1 cellular context compared by ENCODE assay signal in the genomic region with DNA sequence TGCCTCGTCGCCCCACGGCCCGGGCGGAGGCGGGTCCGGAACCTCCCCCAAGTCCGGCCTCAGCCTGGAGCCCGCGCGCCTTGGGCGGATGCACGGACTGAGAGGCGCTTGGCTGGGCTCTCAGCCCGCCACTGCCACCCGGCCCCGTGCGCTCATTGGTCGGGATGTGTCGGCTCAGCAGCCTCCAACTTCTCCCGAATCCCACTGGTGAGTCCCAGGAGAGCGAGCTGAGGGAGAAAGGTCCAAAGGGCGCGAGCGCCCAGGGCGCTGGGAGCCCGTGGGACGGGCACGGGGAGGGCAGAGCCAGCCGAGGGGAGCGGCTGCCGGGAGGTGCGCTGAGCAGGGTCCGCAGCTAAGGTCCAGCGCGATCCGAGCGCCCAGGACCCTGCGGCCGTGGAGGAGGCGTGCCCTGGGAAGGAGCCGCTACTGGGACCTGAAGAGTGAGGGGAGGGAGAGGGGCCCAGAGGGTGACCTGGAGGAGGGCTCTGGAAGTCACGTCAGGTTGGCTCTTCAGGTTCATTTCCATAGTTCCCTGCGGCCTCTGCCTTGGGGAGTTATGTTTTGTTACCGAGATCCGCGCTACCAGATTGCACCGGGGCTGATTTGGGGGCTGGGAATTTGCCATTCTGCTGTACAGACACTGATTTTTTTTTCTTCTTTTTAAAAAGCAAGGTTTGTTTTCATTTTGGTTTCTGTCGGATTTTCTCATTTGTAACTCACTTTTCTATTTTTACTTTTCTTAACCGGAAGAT.
A peak's percentile ranks its signal among the peaks of the same experiment; 100 is the strongest.
TF ChIP-seq lines count a peak whose summit lies in the region.

Gene MME, plus strand, starts transcription at position 525 of the 752 bp plus-strand sequence. CDS start 3,849 bp downstream, outside the sequence.

TF ChIP-seq in SK-N-SH, 30 proteins besides CTCF, POLR2A, EP300 and RAD21 (continued from another document):
- TF ChIP-seq USF2 (IDR thresholded peaks at IDR 0.05; ENCODE audit: borderline replicate concordance, low read depth, low read length) (no peak), RXRA (IDR thresholded peaks at IDR 0.05; ENCODE audit: borderline replicate concordance, low read depth) (no peak), RCOR1 (IDR thresholded peaks at IDR 0.05; ENCODE audit: low read length) (no peak), ZBTB33 (IDR thresholded peaks at IDR 0.05; ENCODE audit: borderline replicate concordance, low read depth) (peak; percentile 40; the same call in 1 of the 2 replicates), POLR2AphosphoS5 (IDR thresholded peaks at IDR 0.05; ENCODE audit: low read depth, low read length) (peak; percentile 89), YY1 (IDR thresholded peaks at IDR 0.05; ENCODE audit: low read depth) (peak; percentile 63; the same call in 1 of the 2 replicates), JUND (IDR thresholded peaks at IDR 0.05) (no peak), TEAD4 (IDR thresholded peaks at IDR 0.05; ENCODE audit: borderline replicate concordance, insufficient read depth) (0 out of 2 replicates have a peak, but pooled peaks have one; percentile 25), TAF1 (IDR thresholded peaks at IDR 0.05; ENCODE audit: borderline replicate concordance, low read depth, low read length) (peak; percentile 67), SMC3 (IDR thresholded peaks at IDR 0.05; ENCODE audit: low read depth, low read length) (no peak), IRF3 (IDR thresholded peaks at IDR 0.05; ENCODE audit: low read depth, low read length) (no peak), EZH2phosphoT487 (IDR thresholded peaks at IDR 0.05; ENCODE audit: borderline replicate concordance, low read depth) (no peak), FOXJ3 (CRISPR knock-in tag; IDR thresholded peaks at IDR 0.05) (no peak)
- TF ChIP-seq, protein P1, sequence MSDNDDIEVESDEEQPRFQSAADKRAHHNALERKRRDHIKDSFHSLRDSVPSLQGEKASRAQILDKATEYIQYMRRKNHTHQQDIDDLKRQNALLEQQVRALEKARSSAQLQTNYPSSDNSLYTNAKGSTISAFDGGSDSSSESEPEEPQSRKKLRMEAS (IDR thresholded peaks at IDR 0.05; ENCODE audit: low read depth): peak; percentile 14
